26 cellular contexts compared by ENCODE assay signal in the genomic region with DNA sequence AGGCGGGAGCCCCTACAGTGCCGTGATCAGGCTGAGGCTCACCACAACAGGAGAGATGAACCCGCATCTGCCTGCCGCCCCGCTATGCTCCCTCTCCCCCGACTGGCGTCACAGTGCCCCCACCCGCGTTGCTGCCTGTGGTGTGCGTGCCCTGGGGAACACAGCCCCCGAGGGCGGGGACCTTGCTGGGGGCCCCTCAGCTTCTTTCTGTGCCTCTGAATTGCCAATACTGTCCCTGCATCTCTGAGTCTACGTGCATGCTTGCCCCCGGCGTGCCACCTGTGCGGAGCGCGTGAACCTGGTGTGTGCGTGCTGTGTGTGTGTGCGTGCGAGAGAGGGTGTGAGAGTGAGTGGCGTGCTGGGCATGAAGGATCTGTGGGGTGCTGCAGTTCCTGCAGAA. TPM values are rescaled to one million over a fixed set of nuclear protein-coding genes. Genes with fewer than 3 reads are reported as not detected.
"Had no signal": no experiment of that assay in that cellular context is flagged by ENCODE, and none has a peak within 500 bp of the region (broad histone marks: within the 10 kb centered on the region; RNA-seq: fewer than 3 reads in every experiment).

No MANE protein-coding gene starts in this region.

- H2AFZ ChIP-seq: hepatocyte had no signal

- H3K4me2 ChIP-seq: hepatocyte had no signal

- H3K27ac ChIP-seq: colonic mucosa, esophagus muscularis mucosa, foreskin keratinocyte, gastroesophageal sphincter, heart left ventricle, hepatocyte, left lung, neutrophil, prostate gland, right atrium auricular region, suprapubic skin had no signal

- H3K27me3 ChIP-seq: colonic mucosa, esophagus muscularis mucosa, foreskin keratinocyte, gastroesophageal sphincter, heart left ventricle, hepatocyte, left lung, neutrophil, right atrium auricular region, suprapubic skin had no signal

- DNase-seq: colonic mucosa; effector CD8-positive, alpha-beta T cell; foreskin keratinocyte; heart left ventricle; left cardiac atrium; left lung; mammary epithelial cell; mesendoderm; midbrain; naive thymus-derived CD4-positive, alpha-beta T cell; trophoblast cell had no signal

- H3K4me1 ChIP-seq: colonic mucosa, esophagus muscularis mucosa, foreskin keratinocyte, gastroesophageal sphincter, heart left ventricle, left lung, prostate gland, right atrium auricular region, suprapubic skin had no signal

- H3K79me2 ChIP-seq: hepatocyte had no signal

- H3K27me3 Mint-ChIP-seq: central memory CD8-positive, alpha-beta T cell; dendritic cell treated with granulocyte-macrophage colony-stimulating factor and Interleukin-4, amounts not matched to agents 40 ng/mL and 50 ng/mL, for 4 days; naive thymus-derived CD4-positive, alpha-beta T cell; stimulated activated naive CD8-positive, alpha-beta T cell treated with anti-CD3 and anti-CD28 coated beads, Interleukin-15, Interleukin-2, amounts not matched to agents 100 ng/mL and 50 ng/mL, for 24 hours had no signal

- H3K9me3 ChIP-seq: colonic mucosa, esophagus muscularis mucosa, gastroesophageal sphincter, heart left ventricle, left lung, neutrophil, prostate gland, right atrium auricular region, suprapubic skin had no signal

- H3K4me3 ChIP-seq: colonic mucosa, esophagus muscularis mucosa, gastroesophageal sphincter, heart left ventricle, hepatocyte, left lung, prostate gland, right atrium auricular region, suprapubic skin had no signal

- H3K4me1 Mint-ChIP-seq: central memory CD8-positive, alpha-beta T cell had no signal

- H3K4me3 Mint-ChIP-seq: central memory CD8-positive, alpha-beta T cell; dendritic cell treated with granulocyte-macrophage colony-stimulating factor and Interleukin-4, amounts not matched to agents 40 ng/mL and 50 ng/mL, for 4 days; naive thymus-derived CD4-positive, alpha-beta T cell; stimulated activated naive CD8-positive, alpha-beta T cell treated with anti-CD3 and anti-CD28 coated beads, Interleukin-15, Interleukin-2, amounts not matched to agents 100 ng/mL and 50 ng/mL, for 24 hours had no signal

- H3K36me3 ChIP-seq: colonic mucosa had no signal

- H3K27ac Mint-ChIP-seq: dendritic cell treated with granulocyte-macrophage colony-stimulating factor and Interleukin-4, amounts not matched to agents 40 ng/mL and 50 ng/mL, for 4 days; naive thymus-derived CD4-positive, alpha-beta T cell; stimulated activated naive CD8-positive, alpha-beta T cell treated with anti-CD3 and anti-CD28 coated beads, Interleukin-15, Interleukin-2, amounts not matched to agents 100 ng/mL and 50 ng/mL, for 24 hours had no signal

- H3K9me3 Mint-ChIP-seq: central memory CD8-positive, alpha-beta T cell; dendritic cell treated with granulocyte-macrophage colony-stimulating factor and Interleukin-4, amounts not matched to agents 40 ng/mL and 50 ng/mL, for 4 days; naive thymus-derived CD4-positive, alpha-beta T cell; stimulated activated naive CD8-positive, alpha-beta T cell treated with anti-CD3 and anti-CD28 coated beads, Interleukin-15, Interleukin-2, amounts not matched to agents 100 ng/mL and 50 ng/mL, for 24 hours had no signal

- ATAC-seq: foreskin keratinocyte; gastroesophageal sphincter; left cardiac atrium; left lung; naive thymus-derived CD4-positive, alpha-beta T cell had no signal

RNA-seq across cellular contexts. Expression of a gene that starts 47.1 kb away (rescaled TPM):
- total RNA-seq: chondrocyte, endothelial cell of umbilical vein, fibroblast of lung, osteocyte had no signal
- polyA plus RNA-seq: endothelial cell of umbilical vein, fibroblast of lung, neural cell had no signal
